Comparison of ENCODE assay signal across 7 cellular contexts in genomic region chr5:154759868-154760267, GRCh38. TPM values are rescaled to one million over a fixed set of nuclear protein-coding genes. Genes with fewer than 3 reads are reported as not detected.
A peak's percentile ranks its signal among the peaks of the same experiment; 100 is the strongest.
DNase-seq lines count a peak whose midpoint lies in the region; ATAC-seq, FAIRE-seq and TF ChIP-seq lines count a peak whose summit lies in the region.
"Not testable (repeated sequence)": the region's sequence is repeated elsewhere in the genome, so short reads cannot be mapped to it uniquely, and the experiment has no call there.

No MANE protein-coding gene starts in this region.

- H2AFZ ChIP-seq in H1 (ENCODE audit: low read length): not testable (repeated sequence)

- DNase-seq in CD4-positive, alpha-beta memory T cell; HAP-1 (ENCODE audit: low spot score in 2 of 2); NB4 (ENCODE audit: low read depth); WTC11 (ENCODE audit: low spot score); H1 (ENCODE audit: low read depth in 1 of 2, low spot score in 2 of 2); naive thymus-derived CD8-positive, alpha-beta T cell: not testable (repeated sequence)

- H3K14ac ChIP-seq in H1 (ENCODE audit: insufficient read length): not testable (repeated sequence)

- H3K4me3 Mint-ChIP-seq in CD4-positive, alpha-beta memory T cell: peak overlapping the region in 6 of 8 donors; percentile 17 to 95 (median 76)
- peak overlapping the region; percentile 82 for H3K4me3 Mint-ChIP-seq in WTC11
- H3K4me3 Mint-ChIP-seq in activated naive CD4-positive, alpha-beta T cell treated with anti-CD3 and anti-CD28 coated beads, Interleukin-2, amount 50 U/mL, for 24 hours: peak overlapping the region; percentile 93
- H3K4me3 Mint-ChIP-seq in naive thymus-derived CD8-positive, alpha-beta T cell: peak overlapping the region in 7 of 10 donors; percentile 11 to 94 (median 48)

- H3K4me1 ChIP-seq in CD4-positive, alpha-beta memory T cell (ENCODE audit: insufficient read depth, low read length): peaks cover 52% of the 10 kb centered on the region
- peaks cover 22% of the 10 kb centered on the region for H3K4me1 ChIP-seq in HAP-1
- peaks cover 16 to 26% (median 20%) of the 10 kb centered on the region in 4 experiments for H3K4me1 ChIP-seq in H1 (replicated peaks in 1 of 4; ENCODE audit: control insufficient read depth in 3 of 4, insufficient read depth in 4 of 4, low read length in 3 of 4)

- H3K79me2 ChIP-seq in H1 (ENCODE audit: control insufficient read depth in 1 of 2, insufficient read depth in 2 of 2, low read length in 2 of 2): peaks cover 87 to 94% of the 10 kb centered on the region in 2 experiments

- not testable (repeated sequence) for H3K56ac ChIP-seq in H1 (replicated peaks; ENCODE audit: insufficient read length, low read depth, low read length)

- H2BK120ac ChIP-seq in H1 (replicated peaks; ENCODE audit: low read depth, low read length): not testable (repeated sequence)

- POLR2A ChIA-PET in CD4-positive, alpha-beta memory T cell (lab: Charles Lee; ENCODE audit: partially characterized antibody): interaction anchor here (1.0 to 1.9 kb wide), 2 partner anchors 97 to 100 kb away, joined by 3 to 7 read pairs; no protein-coding TSS in a partner anchor
- POLR2A ChIA-PET in WTC11 (lab: Charles Lee) (interaction anchor here (0.6 kb wide), 1 partner anchor 191 kb away, joined by 4 read pairs; no protein-coding TSS in a partner anchor), H1 (lab: Charles Lee; ENCODE audit: partially characterized antibody) (interaction anchor here (0.8 to 15.0 kb wide), 3 partner anchors 9 to 63 kb away, joined by 3 to 307 read pairs (median 72); no protein-coding TSS in a partner anchor)
- POLR2A ChIA-PET in naive thymus-derived CD8-positive, alpha-beta T cell (lab: Charles Lee): interaction anchor here (1.1 kb wide), 1 partner anchor 100 kb away, joined by 3 read pairs; no protein-coding TSS in a partner anchor

- not testable (repeated sequence) for TF ChIP-seq EP300 in H1 (IDR thresholded peaks at IDR 0.05; ENCODE audit: borderline replicate concordance in 1 of 2, low read depth in 2 of 2, low read length in 2 of 2)

- peak overlapping the region; percentile 87 to 88 for H3K4me2 ChIP-seq in H1 (ENCODE audit: insufficient read depth in 1 of 2, low read depth in 2 of 2, low read length in 2 of 2)

- H3K79me1 ChIP-seq in H1 (ENCODE audit: low read depth, low read length): not testable (repeated sequence)

- H3K9me3 Mint-ChIP-seq in CD4-positive, alpha-beta memory T cell; WTC11; activated naive CD4-positive, alpha-beta T cell treated with anti-CD3 and anti-CD28 coated beads, Interleukin-2, amount 50 U/mL, for 24 hours; naive thymus-derived CD8-positive, alpha-beta T cell: not testable (repeated sequence)

- not testable (repeated sequence) for FAIRE-seq in H1 (lab: Jason Lieb, UNC)

- not testable (repeated sequence) for H3K4ac ChIP-seq in H1 (replicated peaks; ENCODE audit: insufficient read length, low read depth, low read length)

- H3K4me3 ChIP-seq in CD4-positive, alpha-beta memory T cell (ENCODE audit: low read length in 2 of 2): not testable (repeated sequence)
- H3K4me3 ChIP-seq in HAP-1 (peak overlapping the region; percentile 87), NB4 (ENCODE audit: low read depth, low read length) (peak overlapping the region; percentile 62), H1 (ENCODE audit: extremely low read depth in 1 of 4, insufficient read depth in 2 of 4, low read depth in 3 of 4, low read length in 4 of 4) (peak overlapping the region in 2 of 4 experiments; percentile 1 to 72; a peak in 3 of 8 replicates)

- not testable (repeated sequence) for H3K27me3 Mint-ChIP-seq in CD4-positive, alpha-beta memory T cell; WTC11 (ENCODE audit: low read depth); activated naive CD4-positive, alpha-beta T cell treated with anti-CD3 and anti-CD28 coated beads, Interleukin-2, amount 50 U/mL, for 24 hours; naive thymus-derived CD8-positive, alpha-beta T cell

- H2BK12ac ChIP-seq in H1 (ENCODE audit: low read depth, low read length): not testable (repeated sequence)

- peaks cover 38% of the 10 kb centered on the region in 2 experiments for H4K20me1 ChIP-seq in H1 (replicated peaks in 1 of 2; ENCODE audit: control insufficient read depth in 1 of 2, insufficient read depth in 2 of 2, low read length in 2 of 2)

- TF ChIP-seq POLR2A in NB4 (IDR thresholded peaks at IDR 0.05; ENCODE audit: extremely low read depth, insufficient read length); H1 (IDR thresholded peaks at IDR 0.05; ENCODE audit: control extremely low read depth in 1 of 2, low read depth in 2 of 2, low read length in 2 of 2): not testable (repeated sequence)

- H3K18ac ChIP-seq in H1 (ENCODE audit: extremely low read depth, low read length): not testable (repeated sequence)

- TF ChIP-seq RAD21 in H1 (IDR thresholded peaks at IDR 0.05 in 1 of 2, conservative IDR thresholded peaks at IDR 0.05 in 1 of 2; ENCODE audit: low read depth in 2 of 2, low read length in 2 of 2): not testable (repeated sequence)

- H3K27ac Mint-ChIP-seq in CD4-positive, alpha-beta memory T cell: peak overlapping the region in 6 of 7 donors; percentile 19 to 97 (median 81)
- H3K27ac Mint-ChIP-seq in WTC11: peak overlapping the region; percentile 88; the same call in 1 of the 2 replicates
- H3K27ac Mint-ChIP-seq in activated naive CD4-positive, alpha-beta T cell treated with anti-CD3 and anti-CD28 coated beads, Interleukin-2, amount 50 U/mL, for 24 hours: peak overlapping the region; percentile 95
- H3K27ac Mint-ChIP-seq in naive thymus-derived CD8-positive, alpha-beta T cell: peak overlapping the region in 9 of 10 donors; percentile 15 to 98 (median 84)

- not testable (repeated sequence) for H2BK15ac ChIP-seq in H1 (ENCODE audit: low read length)

- not testable (repeated sequence) for H4K8ac ChIP-seq in H1 (ENCODE audit: extremely low read depth, insufficient read depth, low read length)

- intact Hi-C loops in CD4-positive, alpha-beta memory T cell (cut with micrococcal nuclease): loop anchor here (5.0 kb wide), 2 partner anchors 108 to 568 kb away; partner anchors contain the start of gene GALNT10

- H4K5ac ChIP-seq in H1 (ENCODE audit: insufficient read length, low read depth, low read length): not testable (repeated sequence)

- H2BK5ac ChIP-seq in H1 (ENCODE audit: low read depth, low read length): not testable (repeated sequence)

- peak overlapping the region; percentile 50 for H3K27ac ChIP-seq in CD4-positive, alpha-beta memory T cell (ENCODE audit: low read depth, low read length)
- not testable (repeated sequence) for H3K27ac ChIP-seq in H1 (ENCODE audit: low read depth, low read length)

- not testable (repeated sequence) for H3K9ac ChIP-seq in H1 (replicated peaks in 1 of 4; ENCODE audit: extremely low read depth in 1 of 4, low read depth in 3 of 4, low read length in 3 of 4)

- H3K36me3 Mint-ChIP-seq in CD4-positive, alpha-beta memory T cell: peaks cover 0 to 14% of the 10 kb centered on the region in 2 donors
- H3K36me3 Mint-ChIP-seq in WTC11; activated naive CD4-positive, alpha-beta T cell treated with anti-CD3 and anti-CD28 coated beads, Interleukin-2, amount 50 U/mL, for 24 hours; naive thymus-derived CD8-positive, alpha-beta T cell: not testable (repeated sequence)

- 82% methylated on average over 12 of the region's 12 CpGs; no CpG with 5 or more reads in 1 of the 2 experiments for WGBS in H1 (ENCODE audit: extremely low coverage in 1 of 2, insufficient coverage in 1 of 2, insufficient read length in 1 of 2, insufficient replicate concordance in 2 of 2, low coverage in 1 of 2, low lambda C conversion rate in 2 of 2, missing lambda C conversion rate in 1 of 2), 2 experiments

- not testable (repeated sequence) for H2AK5ac ChIP-seq in H1 (ENCODE audit: low read depth, low read length)

- peaks cover 44 to 69% (median 56%) of the 10 kb centered on the region in 4 donors for H3K4me1 Mint-ChIP-seq in CD4-positive, alpha-beta memory T cell
- peaks cover 56% of the 10 kb centered on the region for H3K4me1 Mint-ChIP-seq in WTC11
- H3K4me1 Mint-ChIP-seq in activated naive CD4-positive, alpha-beta T cell treated with anti-CD3 and anti-CD28 coated beads, Interleukin-2, amount 50 U/mL, for 24 hours: peaks cover 57% of the 10 kb centered on the region
- peaks cover 38 to 71% (median 65%) of the 10 kb centered on the region in 4 donors for H3K4me1 Mint-ChIP-seq in naive thymus-derived CD8-positive, alpha-beta T cell

- not testable (repeated sequence) for TF ChIP-seq CTCF in NB4 (IDR thresholded peaks at IDR 0.05; ENCODE audit: low read depth, low read length); WTC11 (IDR thresholded peaks at IDR 0.05); H1 (IDR thresholded peaks at IDR 0.05; ENCODE audit: control extremely low read depth in 1 of 3, insufficient read depth in 1 of 3, low read depth in 1 of 3, low read length in 3 of 3)

- in situ Hi-C loops in HAP-1 (cut with MboI; ENCODE audit: low sequenced_read_pairs): not testable (repeated sequence)

- H3K23me2 ChIP-seq in H1 (ENCODE audit: low read depth, low read length): not testable (repeated sequence)

- not testable (repeated sequence) for H4K91ac ChIP-seq in H1 (replicated peaks; ENCODE audit: insufficient read length, low read length)

- H3K9me3 ChIP-seq in CD4-positive, alpha-beta memory T cell (ENCODE audit: control insufficient read depth in 1 of 2, low read length in 2 of 2); HAP-1; H1 (ENCODE audit: insufficient read depth in 2 of 2, low read depth in 1 of 2, low read length in 1 of 2): not testable (repeated sequence)

- not testable (repeated sequence) for H3K27me3 ChIP-seq in CD4-positive, alpha-beta memory T cell (ENCODE audit: insufficient read depth, low read length); HAP-1 (ENCODE audit: low read depth); H1 (replicated peaks in 1 of 4; ENCODE audit: control insufficient read depth in 3 of 4, extremely low read depth in 1 of 4, insufficient read depth in 3 of 4, low read length in 3 of 4)

- not testable (repeated sequence) for H3K23ac ChIP-seq in H1 (ENCODE audit: insufficient read length)

- not testable (repeated sequence) for ATAC-seq in WTC11; naive thymus-derived CD8-positive, alpha-beta T cell

- H2BK20ac ChIP-seq in H1 (ENCODE audit: low read length): not testable (repeated sequence)

- not testable (repeated sequence) for H3K36me3 ChIP-seq in CD4-positive, alpha-beta memory T cell (ENCODE audit: insufficient read depth, low read length); H1 (ENCODE audit: control insufficient read depth in 2 of 4, insufficient read depth in 4 of 4, low read length in 3 of 4)
- peaks cover 14% of the 10 kb centered on the region for H3K36me3 ChIP-seq in HAP-1 (replicated peaks)

- CTCF ChIA-PET in CD4-positive, alpha-beta memory T cell (lab: Charles Lee; ENCODE audit: partially characterized antibody): interaction anchor here (0.8 kb wide), 1 partner anchor 111 kb away, joined by 3 read pairs; no protein-coding TSS in a partner anchor
- CTCF ChIA-PET in WTC11 (lab: Charles Lee): interaction anchor here (0.6 to 2.7 kb wide), 3 partner anchors 12 to 110 kb away, joined by 4 to 11 read pairs (median 4); no protein-coding TSS in a partner anchor
- CTCF ChIA-PET in H1 (lab: Charles Lee; ENCODE audit: partially characterized antibody): interaction anchor here (0.8 to 1.6 kb wide), 5 partner anchors 9 to 103 kb away, joined by 3 to 4 read pairs (median 4); no protein-coding TSS in a partner anchor

RNA-seq across cellular contexts. Expression of gene LARP1, which starts 4.7 kb away (rescaled TPM):
- total RNA-seq in CD4-positive, alpha-beta memory T cell: 100 to 1,000 TPM; 152 to 159 TPM
- 10 to 100 TPM in 1 of 2 donors, 1 to 10 TPM in 1; 6.0 to 28.8 TPM for polyA plus RNA-seq in CD4-positive, alpha-beta memory T cell
- total RNA-seq in WTC11 (2021): 360 to 406 TPM (median 378 TPM) in 3 replicates
- total RNA-seq in H1 (2021; fragmentation: NEBNext Ultra II Directional; extraction: Animal tissue kit (Norgen Biotek cat#: 25700)): 409 and 422 TPM in 2 replicates
- 106 and 156 TPM in 2 replicates for polyA plus RNA-seq in H1 (2011; rRNA removed)
- polyA plus RNA-seq in H1 (2011; cell fraction: cytosol; rRNA removed): 126 TPM
- 349 TPM for polyA plus RNA-seq in H1 (2011; cell fraction: nucleus; rRNA removed)
- 181 to 219 TPM (median 186 TPM) in 4 replicates for polyA plus RNA-seq in H1 (2012, experiment 1 of 2)
- polyA plus RNA-seq in H1 (2012, experiment 2 of 2): 78.9 TPM
- polyA plus RNA-seq in H1 (2013, experiment 1 of 2): 201 TPM
- polyA plus RNA-seq in H1 (2013, experiment 2 of 2): 196 TPM
- 223 and 225 TPM in 2 replicates for polyA minus RNA-seq in H1 (2011; rRNA and poly(A)+ RNA removed)
- polyA minus RNA-seq in H1 (2011; cell fraction: cytosol; rRNA and poly(A)+ RNA removed): 149 TPM
- 253 TPM for polyA minus RNA-seq in H1 (2011; cell fraction: nucleus; rRNA and poly(A)+ RNA removed)
- total RNA-seq in naive thymus-derived CD8-positive, alpha-beta T cell: 100 to 1,000 TPM; 177 to 180 TPM
- polyA plus RNA-seq in naive thymus-derived CD8-positive, alpha-beta T cell: 10 to 100 TPM; 10.9 to 29.4 (median 13.8) TPM
